In genomic region chr7:135147341-135147898, GRCh38 we compare ENCODE assay signal across 8 cellular contexts. TPM values are rescaled to one million over a fixed set of nuclear protein-coding genes. Genes with fewer than 3 reads are reported as not detected.
A peak's percentile ranks its signal among the peaks of the same experiment; 100 is the strongest.
DNase-seq lines count a peak whose midpoint lies in the region; ATAC-seq, FAIRE-seq and TF ChIP-seq lines count a peak whose summit lies in the region.

No MANE protein-coding gene starts in this region.

- in situ Hi-C loops in K562 (cut with MboI): no loop called here

- no peaks in the 10 kb centered on the region for H3K9me3 ChIP-seq in K562 (replicated peaks; ENCODE audit: control insufficient read depth, insufficient read depth, low read depth, low read length)

- TF ChIP-seq RAD21 in K562 (CRISPR knock-in tag; conservative IDR thresholded peaks at IDR 0.05 in 1 of 2, IDR thresholded peaks at IDR 0.05 in 1 of 2): no peak

- peak overlapping the region; percentile 86 for H3K4me2 ChIP-seq in K562 (ENCODE audit: insufficient read depth, low read length)

- BruUV-seq in K562 (replicated peaks; lab: Mats Ljungman, UMichigan): TSS peak; percentile 62

- POLR2A ChIA-PET in K562 (lab: Yijun Ruan, JAX) (interaction anchor here (0.7 to 2.1 kb wide), 10 partner anchors 11 to 133 kb away, joined by 3 to 11 read pairs (median 4); partner anchors contain the start of gene CYREN), RWPE1 (lab: Yijun Ruan, JAX; ENCODE audit: low non-redundant PET) (no interaction called here)

- ATAC-seq in GM18511 (IDR thresholded peaks at IDR 0.05; ENCODE audit: unreplicated experiment) (peak; percentile 11), HG03460 (IDR thresholded peaks at IDR 0.05; ENCODE audit: unreplicated experiment) (peak; percentile 6), K562 (peak; percentile 57)

- H3K79me2 ChIP-seq in K562 (ENCODE audit: control insufficient read depth, insufficient read depth, low read length): no peaks in the 10 kb centered on the region

- TF ChIP-seq CTCF in K562 (IDR thresholded peaks at IDR 0.05 in 2 of 3, conservative IDR thresholded peaks at IDR 0.05 in 1 of 3; ENCODE audit: insufficient read depth in 2 of 3, low read depth in 1 of 3, low read length in 3 of 3): no peak
- TF ChIP-seq CTCF in RWPE1 (conservative IDR thresholded peaks at IDR 0.05; ENCODE audit: low read depth): no peak

- FAIRE-seq in K562 (lab: Jason Lieb, UNC): no peak

- H3K36me3 ChIP-seq in K562 (ENCODE audit: control insufficient read depth, insufficient read depth, low read length): no peaks in the 10 kb centered on the region

- H3K27me3 ChIP-seq in K562 (ENCODE audit: control insufficient read depth in 2 of 2, insufficient read depth in 2 of 2, low read length in 2 of 2): no peaks in the 10 kb centered on the region

- peak in 2 of 4 experiments; percentile 14 to 17 for DNase-seq in K562 (ENCODE audit: extremely low read depth in 1 of 4, low spot score in 3 of 4)
- peak; percentile 61 for DNase-seq in medulla oblongata (ENCODE audit: extremely low spot score)
- DNase-seq in 8988T: no peak
- DNase-seq in NCI-H2227 treated with DMSO at 0.1 percent for 48 hours (lab: John Stamatoyannopoulos, UW): no peak
- no peak for DNase-seq in RWPE1 (ENCODE audit: low spot score)
- no peak for DNase-seq in cortex of kidney (lab: John Stamatoyannopoulos, UW)

- peak overlapping the region in 1 of 2 experiments; percentile 36; a peak in 2 of 4 replicates for H3K9ac ChIP-seq in K562 (ENCODE audit: insufficient read depth in 1 of 2, low read depth in 2 of 2, low read length in 2 of 2)

- H3K9me1 ChIP-seq in K562 (ENCODE audit: control insufficient read depth, insufficient read depth, low read length): no peaks in the 10 kb centered on the region

- no peak for TF ChIP-seq POLR2A in K562 (conservative IDR thresholded peaks at IDR 0.05)

- 11% methylated on average over 6 of the region's 6 CpGs for WGBS in K562 (ENCODE audit: insufficient coverage, low coverage, missing lambda C conversion rate)

- peak overlapping the region; percentile 4 for H3K4me3 ChIP-seq in K562

- H3K4me1 ChIP-seq in K562 (replicated peaks in 1 of 2; ENCODE audit: control insufficient read depth in 2 of 2, insufficient read depth in 2 of 2, low read length in 2 of 2): peaks cover 0 to 11% of the 10 kb centered on the region in 2 experiments; a peak in 3 of 5 replicates

- no peaks in the 10 kb centered on the region for H4K20me1 ChIP-seq in K562 (replicated peaks; ENCODE audit: control insufficient read depth, insufficient read depth, low read length)

- CTCF ChIA-PET in K562 (lab: Yijun Ruan, JAX; ENCODE audit: low intra/inter-chr PET ratio) (no interaction called here), RWPE1 (lab: Yijun Ruan, JAX) (interaction anchor here (0.5 kb wide), 1 partner anchor 51 kb away, joined by 3 read pairs; no protein-coding TSS in a partner anchor)

- peak; percentile 50 for TF ChIP-seq EP300 in K562 (IDR thresholded peaks at IDR 0.05; ENCODE audit: low read length)

- peak overlapping the region; percentile 58; the same call in 2 of the 3 replicates for H3K27ac ChIP-seq in K562 (ENCODE audit: extremely low read depth, low read depth, low read length)
- no peak overlapping the region for H3K27ac ChIP-seq in RWPE1

- peak overlapping the region; percentile 89 for H2AFZ ChIP-seq in K562 (ENCODE audit: low read depth, low read length)

- intact Hi-C loops in K562 (cut with micrococcal nuclease): no loop called here

TF ChIP-seq in K562, 482 proteins besides CTCF, POLR2A, EP300 and RAD21 (continues in another document):
- TF ChIP-seq FOXM1 (IDR thresholded peaks at IDR 0.05; ENCODE audit: low read depth) (peak; percentile 97), FOXM1 (CRISPR knock-in tag; IDR thresholded peaks at IDR 0.05; ENCODE audit: low read depth) (no peak), HDAC1 (IDR thresholded peaks at IDR 0.05) (no peak), GABPA (tag; conservative IDR thresholded peaks at IDR 0.05; ENCODE audit: low read depth) (0 out of 2 replicates have a peak, but pooled peaks have one; percentile 44), CBX3 (IDR thresholded peaks at IDR 0.05; ENCODE audit: borderline replicate concordance in 1 of 2, low read length in 2 of 2) (peak in 1 of 2 experiments; percentile 29; a peak in 1 of 3 replicates), MTA1 (IDR thresholded peaks at IDR 0.05; ENCODE audit: borderline replicate concordance) (peak; percentile 65; the same call in 1 of the 2 replicates), ELF1 (tag; IDR thresholded peaks at IDR 0.05) (0 out of 2 replicates have a peak, but pooled peaks have one; percentile 22), ELK3 (CRISPR knock-in tag; IDR thresholded peaks at IDR 0.05) (peak; percentile 65; the same call in 1 of the 2 replicates), FOXA1 (IDR thresholded peaks at IDR 0.05; ENCODE audit: borderline replicate concordance) (no peak), ZEB2 (IDR thresholded peaks at IDR 0.05) (0 out of 2 replicates have a peak, but pooled peaks have one; percentile 14), MYNN (IDR thresholded peaks at IDR 0.05) (peak; percentile 100), MYNN (CRISPR knock-in tag; IDR thresholded peaks at IDR 0.05) (peak; percentile 98), ZNF175 (CRISPR knock-in tag; IDR thresholded peaks at IDR 0.05; ENCODE audit: low read depth) (no peak), HMBOX1 (IDR thresholded peaks at IDR 0.05) (peak; percentile 36; the same call in 1 of the 2 replicates), TAF7 (tag; IDR thresholded peaks at IDR 0.05) (peak; percentile 51; the same call in 1 of the 2 replicates), BHLHE40 (IDR thresholded peaks at IDR 0.05; ENCODE audit: low read length) (peak; percentile 38; the same call in 1 of the 2 replicates), SMARCA5 (IDR thresholded peaks at IDR 0.05) (no peak), MAZ (CRISPR knock-in tag; conservative IDR thresholded peaks at IDR 0.05 in 1 of 2, IDR thresholded peaks at IDR 0.05 in 1 of 2) (peak in 1 of 2 experiments; percentile 52; a peak in 1 of 4 replicates), NFRKB (IDR thresholded peaks at IDR 0.05; ENCODE audit: low read depth) (peak; percentile 69), ZFPM2 (CRISPR knock-in tag; IDR thresholded peaks at IDR 0.05) (no peak)

RNA-seq across cellular contexts. Expression of gene TMEM140, which starts 0.5 kb away (rescaled TPM):
- total RNA-seq in K562 (2011; cell fraction: chromatin; rRNA removed; ENCODE audit: low replicate concordance): 0.37 and 0.60 TPM in 2 replicates
- 0.17 and 0.39 TPM in 2 replicates for total RNA-seq in K562 (2011; cell fraction: nucleolus; rRNA removed)
- not detected in 2 replicates for total RNA-seq in K562 (2011; cell fraction: nucleoplasm; rRNA removed)
- 0.23 and 0.24 TPM in 2 replicates for total RNA-seq in K562 (2014; rRNA removed)
- 0.15 and 0.22 TPM in 2 replicates for total RNA-seq in K562 (2014; rRNA removed; fragmentation: Illumina TruSeq; extraction: Trizol)
- 0.19 and 0.36 TPM in 2 replicates for total RNA-seq in K562 (2015; rRNA removed; fragmentation: Illumina TruSeq; extraction: Trizol)
- 0.29 and 0.33 TPM in 2 replicates for total RNA-seq in K562 (2021)
- polyA plus RNA-seq in K562 (2011; rRNA removed): 0.03 TPM in 1 of 2 replicates, not detected in the other
- polyA plus RNA-seq in K562 (2011; cell fraction: cytosol; rRNA removed): 0.04 TPM in 1 of 2 replicates, not detected in the other
- not detected in 2 replicates for polyA plus RNA-seq in K562 (2011; cell fraction: nucleus; rRNA removed)
- 12.5 and 24.1 TPM in 2 replicates for polyA plus RNA-seq in K562 (2012)
- polyA plus RNA-seq in K562 (2014; fragmentation: Illumina TruSeq; extraction: Trizol): 0.15 and 0.19 TPM in 2 replicates
- under 1 TPM; 0.35 to 0.82 TPM for polyA plus RNA-seq in K562 (2014; fragmentation: Nextera tagmentation; extraction: Ambion mirVana)
- 0.11 TPM in 1 of 2 replicates, not detected in the other for polyA plus RNA-seq in K562 (2014; rRNA removed)
- 0.35 TPM in 1 of 2 replicates, not detected in the other for polyA minus RNA-seq in K562 (2011; rRNA and poly(A)+ RNA removed)
- not detected in 2 replicates for polyA minus RNA-seq in K562 (2011; cell fraction: cytosol; rRNA and poly(A)+ RNA removed)
- polyA minus RNA-seq in K562 (2011; cell fraction: nucleus; rRNA and poly(A)+ RNA removed): 0.40 TPM in 1 of 2 replicates, not detected in the other

RNA-seq across cellular contexts. Expression of gene CYREN, which starts 23.1 kb away (rescaled TPM):
- total RNA-seq in K562 (2011; cell fraction: chromatin; rRNA removed; ENCODE audit: low replicate concordance): 74.7 and 156 TPM in 2 replicates
- total RNA-seq in K562 (2011; cell fraction: nucleolus; rRNA removed): 93.6 and 122 TPM in 2 replicates
- total RNA-seq in K562 (2011; cell fraction: nucleoplasm; rRNA removed): 99.6 and 104 TPM in 2 replicates
- total RNA-seq in K562 (2014; rRNA removed) (108 and 116 TPM in 2 replicates), K562 (2014; rRNA removed; fragmentation: Illumina TruSeq; extraction: Trizol) (73.8 and 79.8 TPM in 2 replicates), K562 (2015; rRNA removed; fragmentation: Illumina TruSeq; extraction: Trizol) (94.7 and 97.3 TPM in 2 replicates), K562 (2021) (93.9 and 102 TPM in 2 replicates)
- polyA plus RNA-seq in K562 (2011; rRNA removed) (70.3 and 76.7 TPM in 2 replicates), K562 (2014; fragmentation: Illumina TruSeq; extraction: Trizol) (88.8 and 93.4 TPM in 2 replicates), K562 (2014; fragmentation: Nextera tagmentation; extraction: Ambion mirVana) (10 to 100 TPM; 13.9 to 25.5 TPM), K562 (2014; rRNA removed) (87.2 and 91.9 TPM in 2 replicates)
- polyA plus RNA-seq in K562 (2011; cell fraction: cytosol; rRNA removed): 64.8 and 71.7 TPM in 2 replicates
- polyA plus RNA-seq in K562 (2011; cell fraction: nucleus; rRNA removed): 63.9 and 68.6 TPM in 2 replicates
- 76.0 and 88.6 TPM in 2 replicates for polyA plus RNA-seq in K562 (2012)
- 91.4 and 96.8 TPM in 2 replicates for polyA minus RNA-seq in K562 (2011; rRNA and poly(A)+ RNA removed)
- polyA minus RNA-seq in K562 (2011; cell fraction: cytosol; rRNA and poly(A)+ RNA removed): 41.0 and 42.8 TPM in 2 replicates
- polyA minus RNA-seq in K562 (2011; cell fraction: nucleus; rRNA and poly(A)+ RNA removed): 68.5 and 107 TPM in 2 replicates

Comparison
In these comparisons a context has a peak if more than half of its experiments do, and no peak if none do; other contexts are left out.
1. ATAC-seq: peak in every context shown above with its lines; median percentile 57 in K562; 11 in GM18511; 6 in HG03460.